In genomic region chr6:53922571-53922981, GRCh38 we compare ENCODE assay signal across 1 cellular context.
TF ChIP-seq lines count a peak whose summit lies in the region.

No MANE protein-coding gene starts in this region.

TF ChIP-seq in GM23338, 12 proteins besides CTCF, POLR2A, EP300 and RAD21 (continued from another document):
- no peak for TF ChIP-seq REST (IDR thresholded peaks at IDR 0.05; ENCODE audit: unreplicated experiment)
- no peak for TF ChIP-seq POLR2AphosphoS5 (IDR thresholded peaks at IDR 0.05; ENCODE audit: low read depth)
- no peak for TF ChIP-seq ETS1 (IDR thresholded peaks at IDR 0.05)
- TF ChIP-seq NANOG (IDR thresholded peaks at IDR 0.05; ENCODE audit: borderline replicate concordance) = no peak
- TF ChIP-seq EZH2 (IDR thresholded peaks at IDR 0.05; ENCODE audit: low read depth, unreplicated experiment) = no peak
- no peak for TF ChIP-seq ZNF331 (CRISPR knock-in tag; IDR thresholded peaks at IDR 0.05; ENCODE audit: low read depth)
- TF ChIP-seq CREB1 (CRISPR knock-in tag; IDR thresholded peaks at IDR 0.05; ENCODE audit: low read depth) = no peak
- no peak for TF ChIP-seq JUNB (IDR thresholded peaks at IDR 0.05; ENCODE audit: unreplicated experiment)
- no peak for TF ChIP-seq ZNF114 (CRISPR knock-in tag; IDR thresholded peaks at IDR 0.05)
- no peak for TF ChIP-seq STAT1 (IDR thresholded peaks at IDR 0.05; ENCODE audit: unreplicated experiment)
